ENCODE assay signal across 9 cellular contexts in genomic region chr19:53882391-53883050, GRCh38. TPM values are rescaled to one million over a fixed set of nuclear protein-coding genes. Genes with fewer than 3 reads are reported as not detected.
DNase-seq lines count a peak whose midpoint lies in the region; ATAC-seq and TF ChIP-seq lines count a peak whose summit lies in the region.
"Had no signal": no experiment of that assay in that cellular context is flagged by ENCODE, and none has a peak within 500 bp of the region (broad histone marks: within the 10 kb centered on the region; RNA-seq: fewer than 3 reads in every experiment).

No MANE protein-coding gene starts in this region.

- H3K9ac ChIP-seq in duodenal mucosa (ENCODE audit: low read depth in 1 of 2, low read length in 2 of 2): no peak overlapping the region

- intact Hi-C loops in CD8-positive, alpha-beta T cell (cut with DNase I, micrococcal nuclease): loop anchor here (1.0 kb wide), 2 partner anchors 29 to 40 kb away; no protein-coding TSS in a partner anchor

- H3K4me1 Mint-ChIP-seq in CD8-positive, alpha-beta T cell (ENCODE audit: low read depth): peaks cover 24% of the 10 kb centered on the region
- peaks cover 8% of the 10 kb centered on the region for H3K4me1 Mint-ChIP-seq in nephron

- CTCF ChIA-PET in CD8-positive, alpha-beta T cell (lab: Charles Lee): interaction anchor here (0.6 to 3.2 kb wide), 14 partner anchors 9 to 141 kb away, joined by 3 to 27 read pairs (median 5); partner anchors contain the start of gene MYADM

- H3K4me3 ChIP-seq in CD8-positive, alpha-beta T cell (ENCODE audit: low read depth, low read length): peak overlapping the region; percentile 36
- H3K4me3 ChIP-seq in Jurkat, Clone E6-1 (ENCODE audit: low read length): peak overlapping the region; percentile 54
- peak overlapping the region; percentile 8 to 48 for H3K4me3 ChIP-seq in duodenal mucosa (ENCODE audit: low read depth in 1 of 2, low read length in 2 of 2)

- no peak overlapping the region for H3K27ac ChIP-seq in CD8-positive, alpha-beta T cell (ENCODE audit: low read depth, low read length)
- H3K27ac ChIP-seq in duodenal mucosa (ENCODE audit: low read depth, low read length): no peak overlapping the region

- H3K36me3 Mint-ChIP-seq in CD8-positive, alpha-beta T cell: no peaks in the 10 kb centered on the region
- no peaks in the 10 kb centered on the region for H3K36me3 Mint-ChIP-seq in nephron (ENCODE audit: low read depth)

- DNase-seq in CD8-positive, alpha-beta T cell: no peak
- DNase-seq in Jurkat, Clone E6-1 (ENCODE audit: low read depth, low spot score): no peak
- DNase-seq in Kasumi-1 (lab: John Stamatoyannopoulos, UW) (no peak), activated T-cell treated with anti-CD3 and anti-CD28 coated beads for 4 hours (no peak)
- DNase-seq: NCI-H510A had no signal

- no peak for ATAC-seq in CD8-positive, alpha-beta T cell
- ATAC-seq in GM18907 (IDR thresholded peaks at IDR 0.05; ENCODE audit: unreplicated experiment) (no peak), HG03565 (IDR thresholded peaks at IDR 0.05; ENCODE audit: unreplicated experiment) (no peak)

- H3K9me3 ChIP-seq in CD8-positive, alpha-beta T cell (ENCODE audit: low read length): no peaks in the 10 kb centered on the region
- no peaks in the 10 kb centered on the region for H3K9me3 ChIP-seq in duodenal mucosa (ENCODE audit: control insufficient read depth in 1 of 2, low read length in 2 of 2)

- H3K36me3 ChIP-seq in CD8-positive, alpha-beta T cell (ENCODE audit: insufficient read depth, low read length): no peaks in the 10 kb centered on the region
- H3K36me3 ChIP-seq in duodenal mucosa (ENCODE audit: control insufficient read depth in 1 of 2, insufficient read depth in 2 of 2, low read length in 2 of 2): no peaks in the 10 kb centered on the region

- H3K27me3 ChIP-seq in CD8-positive, alpha-beta T cell (ENCODE audit: insufficient read depth, low read length): peaks cover 36% of the 10 kb centered on the region
- H3K27me3 ChIP-seq in duodenal mucosa (ENCODE audit: control insufficient read depth in 1 of 2, insufficient read depth in 2 of 2, low read length in 2 of 2): peaks cover 21 to 42% of the 10 kb centered on the region in 2 donors

- H3K27ac Mint-ChIP-seq in CD8-positive, alpha-beta T cell: no peak overlapping the region
- H3K27ac Mint-ChIP-seq in nephron: no peak overlapping the region

- H3K27me3 Mint-ChIP-seq in CD8-positive, alpha-beta T cell (ENCODE audit: low read depth): peaks cover 17% of the 10 kb centered on the region
- peaks cover 41% of the 10 kb centered on the region for H3K27me3 Mint-ChIP-seq in nephron (ENCODE audit: low read depth)

- TF ChIP-seq CTCF in CD8-positive, alpha-beta T cell (IDR thresholded peaks at IDR 0.05): no peak
- TF ChIP-seq CTCF in nephron (IDR thresholded peaks at IDR 0.05; ENCODE audit: unreplicated experiment in 3 of 3): no peak

- H3K4me3 Mint-ChIP-seq in CD8-positive, alpha-beta T cell: peak overlapping the region; percentile 18
- peak overlapping the region; percentile 30 to 73 (median 38) for H3K4me3 Mint-ChIP-seq in nephron

- H3K4me1 ChIP-seq in CD8-positive, alpha-beta T cell (ENCODE audit: insufficient read depth, low read length): peaks cover 46% of the 10 kb centered on the region
- peaks cover 21 to 24% of the 10 kb centered on the region in 2 donors for H3K4me1 ChIP-seq in duodenal mucosa (ENCODE audit: control insufficient read depth in 1 of 2, insufficient read depth in 2 of 2, low read length in 2 of 2)

- POLR2A ChIA-PET in CD8-positive, alpha-beta T cell (lab: Charles Lee): interaction anchor here (1.0 kb wide), 1 partner anchor 142 kb away, joined by 3 read pairs; no protein-coding TSS in a partner anchor

- H3K9me3 Mint-ChIP-seq in CD8-positive, alpha-beta T cell: no peaks in the 10 kb centered on the region
- H3K9me3 Mint-ChIP-seq in nephron: no peaks in the 10 kb centered on the region

RNA-seq across cellular contexts. Expression of gene PRKCG, which starts 0.5 kb away (rescaled TPM):
- total RNA-seq in CD8-positive, alpha-beta T cell: 1 to 10 TPM in 1 of 2 experiments, under 1 TPM in 1; 0.28 to 1.1 TPM
- polyA plus RNA-seq in Jurkat, Clone E6-1 (2012; ENCODE audit: insufficient read depth, insufficient read length): 0.74 TPM

RNA-seq across cellular contexts. Expression of gene MYADM, which starts 14.8 kb away (rescaled TPM):
- 100 to 1,000 TPM; 241 to 251 TPM for total RNA-seq in CD8-positive, alpha-beta T cell
- 16.6 TPM for polyA plus RNA-seq in Jurkat, Clone E6-1 (2012; ENCODE audit: insufficient read depth, insufficient read length)

RNA-seq across cellular contexts. Expression of gene CACNG7, which starts 26.6 kb away (rescaled TPM):
- total RNA-seq in CD8-positive, alpha-beta T cell: not detected
- not detected for polyA plus RNA-seq in Jurkat, Clone E6-1 (2012; ENCODE audit: insufficient read depth, insufficient read length)

RNA-seq across cellular contexts. Expression of gene NLRP12, which starts 58.4 kb away (rescaled TPM):
- not detected for total RNA-seq in CD8-positive, alpha-beta T cell
- not detected for polyA plus RNA-seq in Jurkat, Clone E6-1 (2012; ENCODE audit: insufficient read depth, insufficient read length)
